Comparison of ENCODE assay signal across 8 cellular contexts in genomic region chr3:11282250-11283125, GRCh38. TPM values are rescaled to one million over a fixed set of nuclear protein-coding genes. Genes with fewer than 3 reads are reported as not detected.
DNase-seq lines count a peak whose midpoint lies in the region; ATAC-seq and TF ChIP-seq lines count a peak whose summit lies in the region.

No MANE protein-coding gene starts in this region.

- H3K9me3 ChIP-seq in heart right ventricle = peaks cover 0 to 5% (median 0%) of the 10 kb centered on the region in 11 donors

- peak; percentile 65 for ATAC-seq in activated T-helper 17 cell treated with anti-CD3 and anti-CD28 coated beads, Interleukin-2, amount 50 U/mL, for 72 hours (replicated peaks)
- peak; percentile 81 to 93 (median 90) for ATAC-seq in heart right ventricle
- no peak for ATAC-seq in HG03439 (IDR thresholded peaks at IDR 0.05; ENCODE audit: unreplicated experiment)
- ATAC-seq in stimulated activated naive CD8-positive, alpha-beta T cell treated with anti-CD3 and anti-CD28 coated beads, Interleukin-15, Interleukin-2, amounts not matched to agents 100 U/mL and 50 U/mL, for 24 hours = no peak

- H3K4me3 Mint-ChIP-seq in activated T-helper 17 cell treated with anti-CD3 and anti-CD28 coated beads, Interleukin-2, amount 50 U/mL, for 72 hours = no peak overlapping the region

- DNase-seq in DMS 273 treated with DMSO at 0.1 percent for 48 hours (lab: John Stamatoyannopoulos, UW) (peak; percentile 63), heart right ventricle (peak; percentile 24 to 49), putamen (ENCODE audit: low spot score) (peak; percentile 89), DMS53 (lab: John Stamatoyannopoulos, UW) (no peak), dermis blood vessel endothelial cell (no peak)
- DNase-seq in stimulated activated naive CD8-positive, alpha-beta T cell treated with anti-CD3 and anti-CD28 coated beads, Interleukin-15, Interleukin-2, amounts not matched to agents 100 U/mL and 50 U/mL, for 24 hours = no peak

- H3K36me3 Mint-ChIP-seq in activated T-helper 17 cell treated with anti-CD3 and anti-CD28 coated beads, Interleukin-2, amount 50 U/mL, for 72 hours (ENCODE audit: low read depth) = peaks cover 81% of the 10 kb centered on the region

- H3K27me3 ChIP-seq in heart right ventricle = no peaks in the 10 kb centered on the region

- peaks cover 0 to 63% (median 0%) of the 10 kb centered on the region in 9 donors for H3K36me3 ChIP-seq in heart right ventricle

- peak overlapping the region; percentile 80 for H3K27ac Mint-ChIP-seq in activated T-helper 17 cell treated with anti-CD3 and anti-CD28 coated beads, Interleukin-2, amount 50 U/mL, for 72 hours

- H3K4me1 Mint-ChIP-seq in activated T-helper 17 cell treated with anti-CD3 and anti-CD28 coated beads, Interleukin-2, amount 50 U/mL, for 72 hours = peaks cover 12% of the 10 kb centered on the region

- 45 to 46% methylated on average over 5 of the region's 5 CpGs for WGBS in heart right ventricle, 2 donors

- intact Hi-C loops in heart right ventricle (cut with DNase I) = loop anchor here in 1 of 10 donors (2.0 kb wide), 1 partner anchor 20 kb away; no protein-coding TSS in a partner anchor

- no peaks in the 10 kb centered on the region for H3K27me3 Mint-ChIP-seq in activated T-helper 17 cell treated with anti-CD3 and anti-CD28 coated beads, Interleukin-2, amount 50 U/mL, for 72 hours

- H3K27ac ChIP-seq in heart right ventricle = peak overlapping the region in 9 of 10 donors; percentile 13 to 78 (median 49)

- H3K9me3 Mint-ChIP-seq in activated T-helper 17 cell treated with anti-CD3 and anti-CD28 coated beads, Interleukin-2, amount 50 U/mL, for 72 hours = no peaks in the 10 kb centered on the region

- TF ChIP-seq CTCF in heart right ventricle (IDR thresholded peaks at IDR 0.05) = no peak

- H3K4me3 ChIP-seq in heart right ventricle = peak overlapping the region in 2 of 10 donors; percentile 0 to 13

- H3K4me1 ChIP-seq in heart right ventricle = peaks cover 10 to 72% (median 30%) of the 10 kb centered on the region in 9 donors

RNA-seq across cellular contexts. Expression of gene ATG7, which starts 10.3 kb away (rescaled TPM):
- total RNA-seq in activated T-helper 17 cell treated with anti-CD3 and anti-CD28 coated beads, Interleukin-2, amount 50 U/mL, for 72 hours = 10 to 100 TPM; 34.6 to 37.7 TPM
- total RNA-seq in heart right ventricle (10 to 100 TPM; 14.8 to 24.1 (median 16.9) TPM), dermis blood vessel endothelial cell (80.8 and 102 TPM in 2 replicates)
- polyA plus RNA-seq in heart right ventricle = 1 to 10 TPM; 5.3 to 7.2 TPM

Comparison
In these comparisons a context has a peak if more than half of its experiments do, and no peak if none do; other contexts are left out.
1. DNase-seq: peak in DMS 273 treated with DMSO at 0.1 percent for 48 hours (single experiment), heart right ventricle (2 of 2) and putamen (single experiment); none in DMS53 (single experiment), stimulated activated naive CD8-positive, alpha-beta T cell treated with anti-CD3 and anti-CD28 coated beads, Interleukin-15, Interleukin-2, amounts not matched to agents 100 U/mL and 50 U/mL, for 24 hours (single experiment) and dermis blood vessel endothelial cell (single experiment).
2. ATAC-seq: peak in activated T-helper 17 cell treated with anti-CD3 and anti-CD28 coated beads, Interleukin-2, amount 50 U/mL, for 72 hours (single experiment) and heart right ventricle (8 of 8); none in HG03439 (single experiment) and stimulated activated naive CD8-positive, alpha-beta T cell treated with anti-CD3 and anti-CD28 coated beads, Interleukin-15, Interleukin-2, amounts not matched to agents 100 U/mL and 50 U/mL, for 24 hours (single experiment).